1 cellular context compared by ENCODE assay signal in genomic region chr7:69654849-69655707, GRCh38.
TF ChIP-seq lines count a peak whose summit lies in the region.

No MANE protein-coding gene starts in this region.

TF ChIP-seq in WTC11, 78 proteins besides CTCF, POLR2A, EP300 and RAD21 (continued from another document):
- TF ChIP-seq AFF4 (CRISPR knock-in tag; IDR thresholded peaks at IDR 0.05; ENCODE audit: borderline replicate concordance) (no peak), MAX (CRISPR knock-in tag; IDR thresholded peaks at IDR 0.05) (no peak), ZNF138 (CRISPR knock-in tag; conservative IDR thresholded peaks at IDR 0.05) (no peak), CDX4 (CRISPR knock-in tag; IDR thresholded peaks at IDR 0.05; ENCODE audit: borderline replicate concordance) (no peak)
